In the genomic region with DNA sequence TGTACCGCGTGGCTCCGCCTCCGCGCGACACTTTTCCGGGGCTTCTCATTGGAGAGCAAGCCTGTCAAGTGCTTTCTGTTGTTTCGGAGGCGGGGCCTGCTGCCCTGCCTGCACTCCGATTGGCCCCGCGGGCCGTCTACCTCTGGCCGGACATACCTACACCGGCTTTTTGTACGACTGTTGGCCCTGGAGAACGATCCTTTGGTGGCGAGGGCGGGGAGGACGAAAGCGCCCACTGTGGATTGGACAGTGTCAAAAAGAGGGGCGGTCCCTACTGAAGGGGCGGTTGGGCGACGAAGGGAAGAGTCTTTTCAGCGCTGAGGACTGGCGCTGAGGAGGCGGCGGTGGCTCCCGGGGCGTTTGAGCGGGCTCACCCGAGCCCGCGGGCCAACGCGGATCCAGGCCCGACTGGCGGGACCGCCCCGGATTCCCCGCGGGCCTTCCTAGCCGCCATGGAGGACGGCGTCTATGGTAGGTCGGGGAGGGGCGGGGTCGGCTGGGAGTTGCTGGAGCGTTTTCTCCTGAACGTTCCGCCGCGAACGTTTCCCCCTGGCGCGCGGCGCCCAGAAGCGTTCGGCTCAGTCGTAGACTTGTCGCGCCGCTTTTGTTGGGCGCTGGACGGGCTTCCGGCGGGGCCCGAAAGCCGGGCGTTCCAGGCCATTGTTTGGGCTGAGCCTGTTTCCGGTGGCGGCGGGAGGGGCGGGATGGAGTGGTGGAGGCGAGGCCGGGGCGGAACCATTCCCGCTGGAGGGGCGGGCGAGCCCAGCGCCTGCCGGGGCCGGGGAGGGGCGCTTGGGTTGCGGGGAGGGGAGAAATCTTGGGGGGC, we compare ENCODE assay signal across 8 cellular contexts. TPM values are rescaled to one million over a fixed set of nuclear protein-coding genes. Genes with fewer than 3 reads are reported as not detected.
DNase-seq lines count a peak whose midpoint lies in the region; ATAC-seq and TF ChIP-seq lines count a peak whose summit lies in the region.

TSS of gene CYTH2 (plus strand) at position 314 of the 826 bp plus-strand sequence. CDS start at position 453, 139 bp downstream.

- peak; percentile 93 for ATAC-seq in HG03442 (IDR thresholded peaks at IDR 0.05; ENCODE audit: unreplicated experiment)
- ATAC-seq in activated CD4-positive, alpha-beta T cell treated with anti-CD3 and anti-CD28 coated beads for 36 hours: peak; percentile 93

- intact Hi-C loops in activated CD4-positive, alpha-beta T cell treated with anti-CD3 and anti-CD28 coated beads for 36 hours (cut with DNase I, micrococcal nuclease): loop anchor here (1.0 to 5.0 kb wide), 21 partner anchors 11 to 659 kb away; partner anchors contain the start of genes SYNGR4 (in 2 of the 2), FTL (in 1 of the 2), GRWD1 (in 1 of the 2) and KDELR1 (in 1 of the 2)

- peak; percentile 22 for TF ChIP-seq CTCF in chondrocyte (IDR thresholded peaks at IDR 0.05)

- H3K27me3 Mint-ChIP-seq in activated CD4-positive, alpha-beta T cell treated with anti-CD3 and anti-CD28 coated beads for 36 hours: no peaks in the 10 kb centered on the region
- no peaks in the 10 kb centered on the region for H3K27me3 Mint-ChIP-seq in chondrocyte (ENCODE audit: low read depth)

- H3K27ac Mint-ChIP-seq in activated CD4-positive, alpha-beta T cell treated with anti-CD3 and anti-CD28 coated beads for 36 hours: peak within 1 kb of the TSS; percentile 85
- peak within 1 kb of the TSS; percentile 97 for H3K27ac Mint-ChIP-seq in chondrocyte (ENCODE audit: unreplicated experiment)

- POLR2A ChIA-PET in activated CD4-positive, alpha-beta T cell treated with anti-CD3 and anti-CD28 coated beads for 36 hours (lab: Charles Lee): interaction anchor here (0.8 kb wide), 1 partner anchor 106 kb away, joined by 4 read pairs; the partner anchor contains the start of genes SYNGR4 and TMEM143

- H3K4me1 Mint-ChIP-seq in activated CD4-positive, alpha-beta T cell treated with anti-CD3 and anti-CD28 coated beads for 36 hours: peaks cover 23% of the 10 kb centered on the region
- H3K4me1 Mint-ChIP-seq in chondrocyte (ENCODE audit: low read depth): peaks cover 27% of the 10 kb centered on the region

- DNase-seq in AG20443 (ENCODE audit: low spot score) (peak; percentile 85), GM19238 (ENCODE audit: insufficient read length, low spot score) (peak; percentile 95), NCI-H510A treated with DMSO at 0.1 percent for 48 hours (lab: John Stamatoyannopoulos, UW) (peak; percentile 99), chondrocyte (ENCODE audit: low spot score) (peak; percentile 100), kidney glomerular epithelial cell (lab: John Stamatoyannopoulos, UW) (peak; percentile 99)
- peak; percentile 99 for DNase-seq in activated CD4-positive, alpha-beta T cell treated with anti-CD3 and anti-CD28 coated beads for 36 hours
- peak; percentile 95 to 98 (median 98) for DNase-seq in stimulated activated CD4-positive, alpha-beta T cell treated with anti-CD3 and anti-CD28 coated beads, Interleukin-1b, Interleukin-23, amount 100 ng/mL, for 24 hours (ENCODE audit: low read depth in 4 of 4, low spot score in 1 of 4)

- peaks cover 9% of the 10 kb centered on the region for H3K36me3 Mint-ChIP-seq in activated CD4-positive, alpha-beta T cell treated with anti-CD3 and anti-CD28 coated beads for 36 hours (ENCODE audit: low read depth)
- peaks cover 19% of the 10 kb centered on the region for H3K36me3 Mint-ChIP-seq in chondrocyte (ENCODE audit: low read depth)

- H3K9me3 Mint-ChIP-seq in activated CD4-positive, alpha-beta T cell treated with anti-CD3 and anti-CD28 coated beads for 36 hours (ENCODE audit: low read depth): no peaks in the 10 kb centered on the region
- no peaks in the 10 kb centered on the region for H3K9me3 Mint-ChIP-seq in chondrocyte (ENCODE audit: low read depth)

- CTCF ChIA-PET in activated CD4-positive, alpha-beta T cell treated with anti-CD3 and anti-CD28 coated beads for 36 hours (lab: Charles Lee): interaction anchor here (0.6 to 1.8 kb wide), 5 partner anchors 20 to 209 kb away, joined by 3 to 9 read pairs (median 3); no protein-coding TSS in a partner anchor

- peak within 1 kb of the TSS; percentile 86 for H3K4me3 Mint-ChIP-seq in activated CD4-positive, alpha-beta T cell treated with anti-CD3 and anti-CD28 coated beads for 36 hours
- peak within 1 kb of the TSS; percentile 82 for H3K4me3 Mint-ChIP-seq in chondrocyte (ENCODE audit: unreplicated experiment)

RNA-seq across cellular contexts. Expression of gene CYTH2, which starts in this region (rescaled TPM):
- total RNA-seq in activated CD4-positive, alpha-beta T cell treated with anti-CD3 and anti-CD28 coated beads for 36 hours: 10 to 100 TPM; 22.5 to 24.2 TPM
- 68.7 to 76.7 TPM (median 69.9 TPM) in 3 replicates for total RNA-seq in chondrocyte

Comparison
In these comparisons a context has a peak if more than half of its experiments do, and no peak if none do; other contexts are left out.
1. Peak in every context shown above with its lines: DNase-seq and ATAC-seq.